In the genomic region with DNA sequence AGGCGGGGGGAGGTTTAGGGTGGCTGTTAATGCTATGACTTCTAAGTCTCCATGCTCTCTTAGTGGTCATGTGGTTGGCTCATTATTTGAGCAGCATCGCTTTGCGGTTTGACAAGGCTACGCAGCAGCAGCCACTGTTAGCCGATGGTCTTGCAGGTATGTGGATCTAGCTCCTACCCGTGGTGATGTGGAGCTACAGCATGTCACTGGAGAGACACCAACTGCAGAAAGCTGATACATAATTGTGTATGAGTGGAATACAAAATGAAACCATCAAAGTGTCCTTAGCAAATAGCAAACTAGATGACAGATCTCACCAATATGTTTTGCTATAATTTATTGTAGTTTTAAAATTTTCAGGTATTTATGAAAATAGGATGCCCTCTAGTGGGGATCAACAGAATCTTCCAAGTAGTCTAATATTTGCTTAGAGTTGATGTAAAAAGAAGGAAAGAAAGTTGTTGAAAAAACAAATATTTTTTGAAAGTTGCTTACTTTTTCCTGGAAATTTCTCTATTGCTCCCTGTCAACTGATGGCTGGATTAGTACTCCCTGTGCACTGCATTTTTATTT, we compare ENCODE assay signal across 8 cellular contexts.
DNase-seq lines count a peak whose midpoint lies in the region; TF ChIP-seq lines count a peak whose summit lies in the region.

No MANE protein-coding gene starts in this region.

- peaks cover 2% of the 10 kb centered on the region; the same call in 1 of the 2 replicates for H3K4me1 ChIP-seq in OCI-LY3 (ENCODE audit: low read length)

- H3K4me3 ChIP-seq in OCI-LY3 (ENCODE audit: low read length) (no peak overlapping the region), cardiac fibroblast (replicated peaks in 1 of 2; ENCODE audit: low read depth in 2 of 2, low read length in 2 of 2) (no peak overlapping the region), kidney epithelial cell (ENCODE audit: low read depth, low read length) (no peak overlapping the region)

- H3K27ac ChIP-seq in 22Rv1 (no peak overlapping the region), OCI-LY3 (ENCODE audit: low read length) (no peak overlapping the region), substantia nigra (ENCODE audit: low read depth, low read length, poor library complexity, severe bottlenecking) (no peak overlapping the region)

- DNase-seq in GM10266 (ENCODE audit: extremely low spot score), result peak; percentile 39
- DNase-seq in HCEC 1CT, result peak; percentile 92
- peak; percentile 95 for DNase-seq in LHCN-M2 (ENCODE audit: low read depth)
- peak; percentile 96 for DNase-seq in cardiac fibroblast (ENCODE audit: low read depth in 2 of 2)
- DNase-seq in kidney epithelial cell (ENCODE audit: low read depth), result peak; percentile 85
- DNase-seq in substantia nigra (lab: John Stamatoyannopoulos, UW), result peak in 47 of 49 donors; percentile 1 to 81 (median 55)

- no peak overlapping the region for H3K9ac ChIP-seq in OCI-LY3 (ENCODE audit: low read length)

- H3K27me3 ChIP-seq in OCI-LY3 (ENCODE audit: low read depth, low read length), result 0 out of 2 replicates have a peak, but pooled peaks cover 3% of the 10 kb centered on the region
- no peaks in the 10 kb centered on the region for H3K27me3 ChIP-seq in kidney epithelial cell (ENCODE audit: control insufficient read depth, insufficient read depth, low read length)

- H3K36me3 ChIP-seq in OCI-LY3 (replicated peaks; ENCODE audit: low read depth, low read length), result no peaks in the 10 kb centered on the region
- H3K36me3 ChIP-seq in kidney epithelial cell (ENCODE audit: control insufficient read depth, insufficient read depth, low read length), result no peaks in the 10 kb centered on the region

- peak overlapping the region; percentile 53 for H3K4me2 ChIP-seq in OCI-LY3 (ENCODE audit: low read length)

- TF ChIP-seq CTCF in 22Rv1 (IDR thresholded peaks at IDR 0.05) (peak; percentile 100), GM10266 (IDR thresholded peaks at IDR 0.05; ENCODE audit: control insufficient read depth, insufficient read depth, low read depth, missing control alignments) (peak; percentile 81), OCI-LY3 (IDR thresholded peaks at IDR 0.05; ENCODE audit: low read depth, low read length) (peak; percentile 100), cardiac fibroblast (IDR thresholded peaks at IDR 0.05; ENCODE audit: low read depth, low read length) (peak; percentile 97), kidney epithelial cell (IDR thresholded peaks at IDR 0.05; ENCODE audit: insufficient read depth, low read length, poor library complexity, severe bottlenecking) (peak; percentile 99)

- H2AFZ ChIP-seq in OCI-LY3 (ENCODE audit: low read depth, low read length), result no peak overlapping the region

- H3K9me3 ChIP-seq in OCI-LY3 (ENCODE audit: insufficient read depth, low read length), result no peaks in the 10 kb centered on the region

- no peaks in the 10 kb centered on the region for H4K20me1 ChIP-seq in OCI-LY3 (ENCODE audit: insufficient read depth, low read length)

- H3K79me2 ChIP-seq in OCI-LY3 (ENCODE audit: low read length), result no peaks in the 10 kb centered on the region

Comparison
In these comparisons a context has a peak if more than half of its experiments do, and no peak if none do; other contexts are left out.
1. DNase-seq: peak in every context shown above with its lines; median percentile 96 in cardiac fibroblast; 95 in LHCN-M2; 92 in HCEC 1CT; 85 in kidney epithelial cell; 55 in substantia nigra; 39 in GM10266.